ENCODE assay signal across 9 cellular contexts in the genomic region with DNA sequence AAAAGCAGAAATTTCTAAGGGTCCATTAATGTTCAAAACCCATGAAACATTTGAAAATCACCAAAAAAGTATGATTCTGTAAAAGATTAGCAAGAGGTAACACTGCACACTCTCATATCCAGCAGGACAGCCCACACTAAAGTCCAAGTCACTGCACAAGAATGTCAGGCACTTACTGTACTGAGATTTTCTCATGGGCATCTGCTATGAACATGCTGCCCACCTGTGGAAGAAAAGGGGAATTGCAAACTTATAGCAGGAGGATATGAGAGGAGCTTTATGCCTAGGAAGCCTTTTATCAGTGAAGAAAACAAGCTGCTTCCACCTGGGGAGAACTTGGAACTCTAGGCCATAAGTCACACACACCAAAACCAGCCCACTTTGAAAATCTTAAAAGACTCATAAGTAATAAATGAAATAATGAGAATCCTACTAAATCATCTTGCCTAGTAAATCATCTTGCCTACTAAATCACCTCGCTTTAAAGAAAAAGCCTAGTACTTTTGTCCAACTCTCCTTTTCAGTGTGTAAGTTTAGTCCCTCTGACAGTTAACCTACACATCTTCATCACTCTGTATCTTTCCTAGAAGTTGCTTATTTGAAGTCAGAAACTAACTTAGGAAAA. TPM values are rescaled to one million over a fixed set of nuclear protein-coding genes. Genes with fewer than 3 reads are reported as not detected.
DNase-seq lines count a peak whose midpoint lies in the region; ATAC-seq, FAIRE-seq and TF ChIP-seq lines count a peak whose summit lies in the region.
"Had no signal": no experiment of that assay in that cellular context is flagged by ENCODE, and none has a peak within 500 bp of the region (broad histone marks: within the 10 kb centered on the region; RNA-seq: fewer than 3 reads in every experiment).

No MANE protein-coding gene starts in this region.

- H3K27me3 ChIP-seq in NT2/D1 (ENCODE audit: insufficient read depth, insufficient read length) (no peaks in the 10 kb centered on the region), pancreas (no peaks in the 10 kb centered on the region)

- ATAC-seq in pancreas (peak; percentile 96 to 100 (median 100)), GM21786 (IDR thresholded peaks at IDR 0.05; ENCODE audit: unreplicated experiment) (no peak)

- DNase-seq in stimulated activated CD4-positive, alpha-beta T cell treated with anti-CD3 and anti-CD28 coated beads, Interleukin-15, amount 100 ng/mL, for 24 hours: peak; percentile 26
- DNase-seq in stimulated activated CD4-positive, alpha-beta T cell treated with anti-CD3 and anti-CD28 coated beads, Interleukin-12 subunit alpha, Interleukin-12 subunit beta, amount 100 ng/mL, for 4 hours: no peak
- DNase-seq in HT-29 (ENCODE audit: low spot score): peak; percentile 83
- DNase-seq in NT2/D1 (ENCODE audit: low read depth, low spot score): peak; percentile 63
- DNase-seq in activated T-helper 2 cell treated with anti-CD3 and anti-CD28 coated beads, Interferon-gamma antibody, Interleukin-2, Interleukin-4, amounts not matched to agents 10 μg/mL and 5 μg/mL and 100 μg/mL, durations not matched to agents 14 hours and 24 hours and 36 hours (ENCODE audit: low spot score): peak; percentile 24
- peak; percentile 88 for DNase-seq in glomerular visceral epithelial cell (ENCODE audit: extremely low spot score)
- peak in 3 of 6 donors; percentile 30 to 66 (median 35) for DNase-seq in pancreas

- TF ChIP-seq CTCF in pancreas (IDR thresholded peaks at IDR 0.05): peak; percentile 50 to 82 (median 76)

- no peak overlapping the region for H3K27ac ChIP-seq in pancreas

- no peaks in the 10 kb centered on the region for H3K9me3 Mint-ChIP-seq in activated T-helper 2 cell treated with anti-CD3 and anti-CD28 coated beads, Interferon-gamma antibody, Interleukin-2, Interleukin-4, amounts not matched to agents 10 μg/mL and 5 μg/mL and 100 μg/mL, durations not matched to agents 14 hours and 24 hours and 36 hours

- H3K4me1 Mint-ChIP-seq in activated T-helper 2 cell treated with anti-CD3 and anti-CD28 coated beads, Interferon-gamma antibody, Interleukin-2, Interleukin-4, amounts not matched to agents 10 μg/mL and 5 μg/mL and 100 μg/mL, durations not matched to agents 14 hours and 24 hours and 36 hours (ENCODE audit: low read depth): peaks cover 2% of the 10 kb centered on the region

- peaks cover 24% of the 10 kb centered on the region for H3K36me3 ChIP-seq in NT2/D1 (ENCODE audit: insufficient read depth, insufficient read length, low read length)
- H3K36me3 ChIP-seq in pancreas: peaks cover 0 to 10% (median 0%) of the 10 kb centered on the region in 3 donors

- no peak overlapping the region for H3K9ac ChIP-seq in NT2/D1 (ENCODE audit: insufficient read length, low read depth)

- no peak overlapping the region for H3K4me3 Mint-ChIP-seq in activated T-helper 2 cell treated with anti-CD3 and anti-CD28 coated beads, Interferon-gamma antibody, Interleukin-2, Interleukin-4, amounts not matched to agents 10 μg/mL and 5 μg/mL and 100 μg/mL, durations not matched to agents 14 hours and 24 hours and 36 hours (ENCODE audit: low read depth)

- H3K9me3 ChIP-seq in NT2/D1 (ENCODE audit: insufficient read depth, low read length) (no peaks in the 10 kb centered on the region), pancreas (no peaks in the 10 kb centered on the region)

- WGBS in pancreas, 2 donors: 98 to 100% methylated on average over 1 of the region's 1 CpG

- peaks cover 39% of the 10 kb centered on the region for H3K36me3 Mint-ChIP-seq in activated T-helper 2 cell treated with anti-CD3 and anti-CD28 coated beads, Interferon-gamma antibody, Interleukin-2, Interleukin-4, amounts not matched to agents 10 μg/mL and 5 μg/mL and 100 μg/mL, durations not matched to agents 14 hours and 24 hours and 36 hours (ENCODE audit: low read depth)

- H3K4me3 ChIP-seq in NT2/D1 (ENCODE audit: insufficient read length, low read depth) (no peak overlapping the region), pancreas (no peak overlapping the region)
- H3K4me3 ChIP-seq: skin epidermis had no signal

- no peak overlapping the region for H3K27ac Mint-ChIP-seq in activated T-helper 2 cell treated with anti-CD3 and anti-CD28 coated beads, Interferon-gamma antibody, Interleukin-2, Interleukin-4, amounts not matched to agents 10 μg/mL and 5 μg/mL and 100 μg/mL, durations not matched to agents 14 hours and 24 hours and 36 hours

- peak; percentile 95 for FAIRE-seq in pancreas (lab: Jason Lieb, UNC)

- intact Hi-C loops in activated T-helper 2 cell treated with anti-CD3 and anti-CD28 coated beads, Interferon-gamma antibody, Interleukin-2, Interleukin-4, amounts not matched to agents 10 μg/mL and 5 μg/mL and 100 μg/mL, durations not matched to agents 14 hours and 24 hours and 36 hours (cut with micrococcal nuclease): loop anchor here (1.0 kb wide), 3 partner anchors 121 to 175 kb away; no protein-coding TSS in a partner anchor
- intact Hi-C loops in pancreas (cut with DNase I): loop anchor here in 2 of 3 donors (10.0 kb wide), 2 partner anchors 165 to 175 kb away; a partner anchor contains a TSS

- no peaks in the 10 kb centered on the region for H3K4me1 ChIP-seq in NT2/D1 (ENCODE audit: insufficient read depth, insufficient read length)
- peaks cover 0 to 3% (median 0%) of the 10 kb centered on the region in 3 donors for H3K4me1 ChIP-seq in pancreas

- no peaks in the 10 kb centered on the region for H3K27me3 Mint-ChIP-seq in activated T-helper 2 cell treated with anti-CD3 and anti-CD28 coated beads, Interferon-gamma antibody, Interleukin-2, Interleukin-4, amounts not matched to agents 10 μg/mL and 5 μg/mL and 100 μg/mL, durations not matched to agents 14 hours and 24 hours and 36 hours (ENCODE audit: low read depth)

RNA-seq across cellular contexts. Expression of a gene that starts 46.1 kb away (rescaled TPM):
- total RNA-seq in HT-29 (2014; rRNA removed; shearing (Covaris generic)): 8.4 and 9.2 TPM in 2 replicates
- 19.1 and 25.5 TPM in 2 replicates for total RNA-seq in activated T-helper 2 cell treated with anti-CD3 and anti-CD28 coated beads, Interferon-gamma antibody, Interleukin-2, Interleukin-4, amounts not matched to agents 10 μg/mL and 5 μg/mL and 100 μg/mL, durations not matched to agents 14 hours and 24 hours and 36 hours
- 10 to 100 TPM in 5 of 6 donors, 1 to 10 TPM in 1; 7.8 to 15.8 (median 10.7) TPM for total RNA-seq in pancreas
- 10 to 100 TPM in 1 of 2 donors, 1 to 10 TPM in 1; 7.5 to 11.5 TPM for polyA plus RNA-seq in pancreas

RNA-seq across cellular contexts. Expression of a gene that starts 55.2 kb away (rescaled TPM):
- total RNA-seq in HT-29 (2014; rRNA removed; shearing (Covaris generic)): 42.1 and 47.5 TPM in 2 replicates
- 25.4 and 25.5 TPM in 2 replicates for total RNA-seq in activated T-helper 2 cell treated with anti-CD3 and anti-CD28 coated beads, Interferon-gamma antibody, Interleukin-2, Interleukin-4, amounts not matched to agents 10 μg/mL and 5 μg/mL and 100 μg/mL, durations not matched to agents 14 hours and 24 hours and 36 hours
- total RNA-seq in pancreas: 10 to 100 TPM in 2 of 6 donors, 1 to 10 TPM in 4; 6.2 to 11.6 (median 8.6) TPM
- 1 to 10 TPM; 5.2 to 6.8 TPM for polyA plus RNA-seq in pancreas
